In the genomic region with DNA sequence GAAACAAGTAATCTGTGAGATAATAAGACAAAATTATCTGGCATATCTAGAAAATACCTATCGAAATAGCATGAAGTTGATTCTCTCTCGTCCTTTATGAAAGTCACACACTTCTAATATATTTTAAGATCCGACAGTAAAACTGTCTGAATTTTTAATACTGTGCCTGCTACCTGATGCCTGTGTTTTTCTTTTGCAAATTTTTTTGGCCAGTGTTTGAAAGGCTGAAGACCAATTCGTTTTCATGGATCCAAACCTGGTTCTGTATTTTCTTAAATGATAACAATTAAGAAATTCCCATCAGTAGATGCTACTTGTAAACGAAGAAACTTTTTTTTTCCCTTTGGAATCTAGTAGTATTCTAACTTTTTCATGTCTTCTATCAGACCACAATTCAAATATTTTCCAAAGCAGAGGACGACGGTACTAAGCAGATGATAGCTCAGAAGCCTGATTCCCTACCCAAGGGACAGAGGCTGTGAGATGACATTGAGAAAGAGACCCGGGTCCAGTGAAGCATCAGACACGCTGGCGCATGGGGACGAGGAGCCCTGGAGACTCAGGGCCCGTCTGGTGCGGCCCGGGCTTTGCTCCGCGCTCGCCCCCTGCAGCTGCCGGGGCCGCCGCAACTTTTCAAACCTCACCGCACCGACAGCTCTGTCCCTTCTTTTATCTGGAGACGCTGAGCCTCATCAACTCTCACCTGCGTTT, we compare ENCODE assay signal across 13 cellular contexts. TPM values are rescaled to one million over a fixed set of nuclear protein-coding genes. Genes with fewer than 3 reads are reported as not detected.
A peak's percentile ranks its signal among the peaks of the same experiment; 100 is the strongest.
DNase-seq lines count a peak whose midpoint lies in the region; ATAC-seq, FAIRE-seq and TF ChIP-seq lines count a peak whose summit lies in the region.
"Had no signal": no experiment of that assay in that cellular context is flagged by ENCODE, and none has a peak within 500 bp of the region (broad histone marks: within the 10 kb centered on the region; RNA-seq: fewer than 3 reads in every experiment).

No MANE protein-coding gene starts in this region.

- H3K27me3 ChIP-seq in ACC112 (ENCODE audit: insufficient read depth, low read length), result peaks cover 81% of the 10 kb centered on the region
- H3K27me3 ChIP-seq in IMR-90 (ENCODE audit: control insufficient read depth, insufficient read depth, low read length), result peaks cover 32% of the 10 kb centered on the region
- H3K27me3 ChIP-seq in endothelial cell of umbilical vein (ENCODE audit: control insufficient read depth in 2 of 2, insufficient read depth in 2 of 2, low read length in 2 of 2), result peaks cover 24 to 36% of the 10 kb centered on the region in 2 experiments
- H3K27me3 ChIP-seq in naive thymus-derived CD4-positive, alpha-beta T cell (ENCODE audit: control insufficient read depth in 2 of 2, insufficient read depth in 2 of 2, low read length in 2 of 2), result no peaks in the 10 kb centered on the region

- no peak overlapping the region for H2AK9ac ChIP-seq in IMR-90 (replicated peaks; ENCODE audit: low read depth, low read length, poor library complexity)

- H2AK5ac ChIP-seq in IMR-90 (ENCODE audit: low read depth, low read length), result no peak overlapping the region

- POLR2A ChIA-PET in IMR-90 (lab: Charles Lee; ENCODE audit: unreplicated experiment), result no interaction called here
- POLR2A ChIA-PET in endothelial cell of umbilical vein (lab: Charles Lee), result no interaction called here
- POLR2A ChIA-PET in naive thymus-derived CD4-positive, alpha-beta T cell (lab: Charles Lee), result no interaction called here

- no peak overlapping the region for H3K27ac ChIP-seq in ACC112 (ENCODE audit: low read depth, low read length)
- H3K27ac ChIP-seq in IMR-90 (ENCODE audit: insufficient read depth, low read length), result no peak overlapping the region
- no peak overlapping the region for H3K27ac ChIP-seq in endothelial cell of umbilical vein (ENCODE audit: insufficient read depth, low read depth, low read length)
- H3K27ac ChIP-seq in naive thymus-derived CD4-positive, alpha-beta T cell (ENCODE audit: low read depth, low read length), result no peak overlapping the region
- H3K27ac ChIP-seq: epithelial cell of prostate, skin epidermis had no signal

- H3K27ac Mint-ChIP-seq in naive thymus-derived CD4-positive, alpha-beta T cell, result no peak overlapping the region
- H3K27ac Mint-ChIP-seq: T-helper 17 cell had no signal

- peak; percentile 50 for ATAC-seq in IMR-90 (ENCODE audit: low read depth)
- no peak for ATAC-seq in naive thymus-derived CD4-positive, alpha-beta T cell
- ATAC-seq: T-helper 17 cell had no signal

- CTCF ChIA-PET in IMR-90 (lab: Yijun Ruan, JAX), result interaction anchor here (0.9 kb wide), 1 partner anchor 51 kb away, joined by 3 read pairs; no protein-coding TSS in a partner anchor
- CTCF ChIA-PET in endothelial cell of umbilical vein (lab: Charles Lee), result no interaction called here
- CTCF ChIA-PET in naive thymus-derived CD4-positive, alpha-beta T cell (lab: Charles Lee), result no interaction called here

- peaks cover 0 to 14% (median 4%) of the 10 kb centered on the region in 7 donors for H3K4me1 Mint-ChIP-seq in naive thymus-derived CD4-positive, alpha-beta T cell

- in situ Hi-C loops in IMR-90 (cut with MboI; ENCODE audit: low sequenced_read_pairs), result no loop called here

- peaks cover 4 to 32% (median 15%) of the 10 kb centered on the region in 11 donors for H3K9me3 Mint-ChIP-seq in naive thymus-derived CD4-positive, alpha-beta T cell

- TF ChIP-seq POLR2A in IMR-90 (IDR thresholded peaks at IDR 0.05; ENCODE audit: low read depth, low read length) (no peak), endothelial cell of umbilical vein (IDR thresholded peaks at IDR 0.05; ENCODE audit: low read depth, low read length) (no peak)

- WGBS in IMR-90 (ENCODE audit: extremely low coverage in 2 of 2, insufficient read length in 1 of 2), 2 experiments, result 20% methylated on average over 1 of the region's 24 CpGs; no CpG with 5 or more reads in 1 of the 2 experiments

- peaks cover 0 to 10% (median 3%) of the 10 kb centered on the region in 5 donors for H3K36me3 Mint-ChIP-seq in naive thymus-derived CD4-positive, alpha-beta T cell

- H3K36me3 ChIP-seq in ACC112 (ENCODE audit: insufficient read depth, low read length), result no peaks in the 10 kb centered on the region
- no peaks in the 10 kb centered on the region for H3K36me3 ChIP-seq in IMR-90 (ENCODE audit: control insufficient read depth, insufficient read depth, low read length)
- H3K36me3 ChIP-seq in endothelial cell of umbilical vein (ENCODE audit: control insufficient read depth in 2 of 2, extremely low read depth in 1 of 2, insufficient read depth in 2 of 2, low read length in 2 of 2), result no peaks in the 10 kb centered on the region
- no peaks in the 10 kb centered on the region for H3K36me3 ChIP-seq in naive thymus-derived CD4-positive, alpha-beta T cell (ENCODE audit: control insufficient read depth in 2 of 3, insufficient read depth in 3 of 3, low read length in 3 of 3)

- H3K4me2 ChIP-seq in IMR-90 (ENCODE audit: low read depth, low read length) (peak overlapping the region; percentile 94; the same call in 1 of the 2 replicates), endothelial cell of umbilical vein (ENCODE audit: insufficient read depth, low read length) (peak overlapping the region; percentile 42)

- DNase-seq in IMR-90 (no peak), endothelial cell of umbilical vein (ENCODE audit: low read depth, low spot score) (no peak), COLO668 (lab: John Stamatoyannopoulos, UW; ENCODE audit: unreplicated experiment) (no peak), NCI-H446 (lab: John Stamatoyannopoulos, UW) (no peak), NCI-H226 (no peak), SIG-M5 (lab: John Stamatoyannopoulos, UW) (no peak)
- peak in 1 of 9 donors; percentile 2 for DNase-seq in naive thymus-derived CD4-positive, alpha-beta T cell
- DNase-seq: DMS79, NCI-H1092 treated with DMSO at 0.1 percent for 48 hours, T-helper 17 cell had no signal

- no peak overlapping the region for H3K4ac ChIP-seq in IMR-90 (ENCODE audit: low read depth, low read length)

- H2BK120ac ChIP-seq in IMR-90 (ENCODE audit: low read depth, low read length), result no peak overlapping the region

- peak overlapping the region; percentile 53; the same call in 1 of the 2 replicates for H3K4me3 ChIP-seq in ACC112 (ENCODE audit: low read depth, low read length)
- no peak overlapping the region; the same call in 1 of the 2 replicates for H3K4me3 ChIP-seq in IMR-90 (ENCODE audit: insufficient read depth, low read depth, low read length)
- H3K4me3 ChIP-seq in endothelial cell of umbilical vein (replicated peaks in 1 of 3; ENCODE audit: insufficient read depth in 1 of 3, low read depth in 1 of 3, low read length in 3 of 3), result no peak overlapping the region
- no peak overlapping the region for H3K4me3 ChIP-seq in naive thymus-derived CD4-positive, alpha-beta T cell (ENCODE audit: low read length)

- H3K4me1 ChIP-seq in ACC112 (ENCODE audit: control insufficient read depth, insufficient read depth, low read length, unreplicated experiment), result no peaks in the 10 kb centered on the region
- H3K4me1 ChIP-seq in IMR-90 (ENCODE audit: control insufficient read depth, insufficient read depth, low read length), result no peaks in the 10 kb centered on the region
- peaks cover 3% of the 10 kb centered on the region for H3K4me1 ChIP-seq in endothelial cell of umbilical vein (ENCODE audit: control insufficient read depth, extremely low read depth, insufficient read depth, low read length)
- H3K4me1 ChIP-seq in naive thymus-derived CD4-positive, alpha-beta T cell (ENCODE audit: control insufficient read depth in 2 of 2, insufficient read depth in 2 of 2, low read length in 2 of 2), result no peaks in the 10 kb centered on the region

- no peaks in the 10 kb centered on the region for H3K9me1 ChIP-seq in IMR-90 (ENCODE audit: insufficient read depth, low read length)
- no peaks in the 10 kb centered on the region for H3K9me1 ChIP-seq in endothelial cell of umbilical vein (replicated peaks; ENCODE audit: control insufficient read depth, extremely low read depth, insufficient read depth, low read length)

- H3K9me3 ChIP-seq in IMR-90 (ENCODE audit: control insufficient read depth, insufficient read depth, low read length) (no peaks in the 10 kb centered on the region), endothelial cell of umbilical vein (replicated peaks; ENCODE audit: control insufficient read depth, insufficient read depth, low read length) (no peaks in the 10 kb centered on the region)
- H3K9me3 ChIP-seq in naive thymus-derived CD4-positive, alpha-beta T cell (ENCODE audit: control insufficient read depth in 2 of 3, low read length in 3 of 3), result no peaks in the 10 kb centered on the region

- FAIRE-seq in endothelial cell of umbilical vein (lab: Jason Lieb, UNC), result no peak

- H2BK15ac ChIP-seq in IMR-90 (ENCODE audit: low read depth, low read length), result no peak overlapping the region

- H4K5ac ChIP-seq in IMR-90 (ENCODE audit: low read depth, low read length), result no peak overlapping the region

- no peak overlapping the region for H3K56ac ChIP-seq in IMR-90 (ENCODE audit: extremely low read depth, insufficient read depth, low read length)

- no peaks in the 10 kb centered on the region for H3K79me2 ChIP-seq in ACC112 (ENCODE audit: control insufficient read depth, insufficient read depth, low read length, unreplicated experiment)
- no peaks in the 10 kb centered on the region for H3K79me2 ChIP-seq in endothelial cell of umbilical vein (ENCODE audit: control insufficient read depth, insufficient read depth, low read length)

- intact Hi-C loops in IMR-90 (cut with micrococcal nuclease) (no loop called here), endothelial cell of umbilical vein (cut with micrococcal nuclease) (no loop called here)
- intact Hi-C loops in naive thymus-derived CD4-positive, alpha-beta T cell (cut with micrococcal nuclease), result no loop called here

- BruUV-seq in IMR-90 (replicated peaks; lab: Mats Ljungman, UMichigan), result no TSS peak
- BruUV-seq in endothelial cell of umbilical vein (replicated peaks; lab: Mats Ljungman, UMichigan), result no TSS peak

- dilution Hi-C loops in IMR-90 (cut with HindIII; ENCODE audit: low sequenced_read_pairs, unreplicated experiment), result no loop called here
- dilution Hi-C loops in endothelial cell of umbilical vein (cut with MboI; ENCODE audit: extremely low pct_ligation_motif_present, low sequenced_read_pairs), result no loop called here

- no peak overlapping the region for H3K14ac ChIP-seq in IMR-90 (replicated peaks; ENCODE audit: low read depth, low read length)

- H3K23ac ChIP-seq in IMR-90 (ENCODE audit: low read depth, low read length), result no peak overlapping the region

- H3K27me3 Mint-ChIP-seq in naive thymus-derived CD4-positive, alpha-beta T cell, result peaks cover 69 to 88% (median 77%) of the 10 kb centered on the region in 5 donors

- no peaks in the 10 kb centered on the region for H3K79me1 ChIP-seq in IMR-90 (ENCODE audit: low read depth in 1 of 2, low read length in 2 of 2)

- no peak for TF ChIP-seq CTCF in IMR-90 (conservative IDR thresholded peaks at IDR 0.05; ENCODE audit: low read depth, low read length)
- TF ChIP-seq CTCF in endothelial cell of umbilical vein (IDR thresholded peaks at IDR 0.05; ENCODE audit: extremely low read depth in 1 of 2, insufficient read depth in 1 of 2, low read depth in 1 of 2, low read length in 2 of 2), result no peak

- H4K20me1 ChIP-seq in IMR-90 (ENCODE audit: insufficient read depth, low read length) (no peaks in the 10 kb centered on the region), endothelial cell of umbilical vein (replicated peaks; ENCODE audit: control insufficient read depth, extremely low read depth, insufficient read depth, low read length) (no peaks in the 10 kb centered on the region)

- H3K4me3 Mint-ChIP-seq in naive thymus-derived CD4-positive, alpha-beta T cell, result peak overlapping the region in 7 of 10 donors; percentile 3 to 55 (median 45)
- H3K4me3 Mint-ChIP-seq: T-helper 17 cell had no signal

- H4K91ac ChIP-seq in IMR-90 (ENCODE audit: insufficient read depth, low read depth, low read length), result no peak overlapping the region

- no peak overlapping the region for H2BK20ac ChIP-seq in IMR-90 (ENCODE audit: low read depth, low read length)

- H2BK5ac ChIP-seq in IMR-90 (ENCODE audit: low read depth, low read length, poor library complexity, severe bottlenecking), result no peak overlapping the region

- H4K8ac ChIP-seq in IMR-90 (ENCODE audit: low read depth in 2 of 2, low read length in 2 of 2), result no peak overlapping the region

- H2AFZ ChIP-seq in ACC112 (ENCODE audit: low read length, unreplicated experiment) (no peak overlapping the region), IMR-90 (replicated peaks; ENCODE audit: low read length, poor library complexity) (peak overlapping the region; percentile 40), endothelial cell of umbilical vein (ENCODE audit: low read depth, low read length) (no peak overlapping the region)

- H3K9ac ChIP-seq in IMR-90 (ENCODE audit: low read depth, low read length) (no peak overlapping the region), endothelial cell of umbilical vein (replicated peaks; ENCODE audit: extremely low read depth, insufficient read depth, low read length) (no peak overlapping the region)

- no peak for TF ChIP-seq RAD21 in IMR-90 (IDR thresholded peaks at IDR 0.05; ENCODE audit: low read length)

- no peak overlapping the region for H3K18ac ChIP-seq in IMR-90 (ENCODE audit: low read depth, low read length)

RNA-seq across cellular contexts. Expression of a gene that starts 49.5 kb away (rescaled TPM):
- total RNA-seq in IMR-90 (2012; rRNA removed) (under 0.01 and 0.18 TPM in 2 replicates), endothelial cell of umbilical vein (0.18 and 0.31 TPM in 2 replicates)
- polyA plus RNA-seq in IMR-90 (2012; rRNA removed) (0.10 and 0.15 TPM in 2 replicates), endothelial cell of umbilical vein (0.07 and 0.13 TPM in 2 replicates)
- polyA plus RNA-seq in IMR-90 (2012; cell fraction: cytosol; rRNA removed), result 0.04 and 0.07 TPM in 2 replicates
- 0.18 TPM in 1 of 2 replicates, not detected in the other for polyA plus RNA-seq in IMR-90 (2012; cell fraction: nucleus; rRNA removed; ENCODE audit: low replicate concordance)
- 0.17 and 0.19 TPM in 2 replicates for polyA plus RNA-seq in endothelial cell of umbilical vein (2011; cell fraction: cytosol; rRNA removed)
- polyA plus RNA-seq in endothelial cell of umbilical vein (2011; cell fraction: nucleus; rRNA removed), result 0.10 and 0.28 TPM in 2 replicates
- polyA plus RNA-seq in endothelial cell of umbilical vein (2012), result 0.67 and 1.5 TPM in 2 replicates
- 0.06 and 0.07 TPM in 2 replicates for polyA minus RNA-seq in endothelial cell of umbilical vein
- polyA minus RNA-seq in endothelial cell of umbilical vein (2011; cell fraction: cytosol; rRNA and poly(A)+ RNA removed), result not detected
- polyA minus RNA-seq in endothelial cell of umbilical vein (2011; cell fraction: nucleus; rRNA and poly(A)+ RNA removed), result not detected in 2 replicates
- total RNA-seq in naive thymus-derived CD4-positive, alpha-beta T cell, result under 1 TPM; 0.21 to 0.87 (median 0.27) TPM
- under 1 TPM; 0.13 to 0.21 TPM for polyA plus RNA-seq in naive thymus-derived CD4-positive, alpha-beta T cell
